In the genomic region with DNA sequence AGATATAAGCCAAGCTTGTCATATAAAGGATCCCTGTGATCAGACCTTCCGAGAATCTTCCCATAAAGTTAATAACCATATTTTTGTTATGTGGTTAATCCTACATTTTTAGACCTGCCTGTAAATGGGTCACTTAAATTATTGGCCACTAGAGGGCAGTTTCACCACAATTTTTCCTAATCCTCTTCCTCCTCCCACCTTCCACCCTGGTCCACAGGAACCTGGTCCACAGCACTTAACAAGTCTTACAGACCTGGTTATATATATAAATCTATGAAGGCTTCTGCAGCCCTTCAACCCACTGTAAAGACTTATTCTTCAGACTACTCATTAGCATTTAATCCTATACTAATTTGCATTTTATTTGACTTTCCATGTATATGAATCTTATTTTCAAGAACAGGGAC, we compare ENCODE assay signal across 7 cellular contexts. TPM values are rescaled to one million over a fixed set of nuclear protein-coding genes. Genes with fewer than 3 reads are reported as not detected.
A peak's percentile ranks its signal among the peaks of the same experiment; 100 is the strongest.
DNase-seq lines count a peak whose midpoint lies in the region; ATAC-seq, FAIRE-seq and TF ChIP-seq lines count a peak whose summit lies in the region.

No MANE protein-coding gene starts in this region.

- DNase-seq in DMS114 treated with DMSO at 0.1 percent for 48 hours (lab: John Stamatoyannopoulos, UW; ENCODE audit: unreplicated experiment), result peak; percentile 56
- DNase-seq in GM23338 (ENCODE audit: low spot score), result peak; percentile 72
- peak; percentile 35 for DNase-seq in NCI-H345 (lab: John Stamatoyannopoulos, UW)
- peak; percentile 16 for DNase-seq in astrocyte of the cerebellum (ENCODE audit: low read depth)
- peak; percentile 1 for DNase-seq in keratinocyte (ENCODE audit: low read depth, low spot score)
- no peak for DNase-seq in upper lobe of right lung
- no peak for DNase-seq in MG63

- H3K4me1 ChIP-seq in GM23338 (ENCODE audit: insufficient read depth), result no peaks in the 10 kb centered on the region
- peaks cover 3% of the 10 kb centered on the region for H3K4me1 ChIP-seq in keratinocyte (ENCODE audit: control insufficient read depth, extremely low read depth, insufficient read depth, low read length)
- H3K4me1 ChIP-seq in upper lobe of right lung, result no peaks in the 10 kb centered on the region

- H3K9me2 ChIP-seq in GM23338 (ENCODE audit: insufficient read depth), result no peaks in the 10 kb centered on the region

- in situ Hi-C loops in astrocyte of the cerebellum (cut with HindIII; ENCODE audit: low sequenced_read_pairs), result no loop called here

- H3K4me2 ChIP-seq in GM23338, result no peak overlapping the region
- H3K4me2 ChIP-seq in keratinocyte (ENCODE audit: control insufficient read depth, extremely low read depth, insufficient read depth, low read depth, low read length), result no peak overlapping the region

- H3K9ac ChIP-seq in keratinocyte (ENCODE audit: control insufficient read depth, extremely low read depth, insufficient read depth, low read length), result no peak overlapping the region

- H3K27me3 Mint-ChIP-seq in GM23338 (ENCODE audit: insufficient read depth, low read depth, poor library complexity), result peaks cover 4% of the 10 kb centered on the region

- H4K20me1 ChIP-seq in GM23338 (replicated peaks; ENCODE audit: insufficient read depth) (no peaks in the 10 kb centered on the region), keratinocyte (ENCODE audit: control insufficient read depth, extremely low read depth, insufficient read depth, low read length) (no peaks in the 10 kb centered on the region)

- H3K4me3 ChIP-seq in GM23338 (no peak overlapping the region), astrocyte of the cerebellum (ENCODE audit: low read depth, low read length) (no peak overlapping the region), keratinocyte (ENCODE audit: control insufficient read depth in 2 of 3, extremely low read depth in 1 of 3, insufficient read depth in 2 of 3, low read depth in 1 of 3, low read length in 3 of 3) (no peak overlapping the region), upper lobe of right lung (no peak overlapping the region), MG63 (no peak overlapping the region)

- no peak for FAIRE-seq in keratinocyte (lab: Jason Lieb, UNC)

- H3K27ac ChIP-seq in GM23338 (ENCODE audit: low read depth), result no peak overlapping the region
- H3K27ac ChIP-seq in keratinocyte (ENCODE audit: control insufficient read depth, insufficient read depth, low read length), result no peak overlapping the region
- no peak overlapping the region for H3K27ac ChIP-seq in upper lobe of right lung

- H3K9me3 Mint-ChIP-seq in GM23338, result no peaks in the 10 kb centered on the region

- H3K27ac Mint-ChIP-seq in GM23338, result no peak overlapping the region

- H3K4me1 Mint-ChIP-seq in GM23338, result no peaks in the 10 kb centered on the region

- peaks cover 16% of the 10 kb centered on the region; the same call in 2 of the 3 replicates for H3K36me3 Mint-ChIP-seq in GM23338 (ENCODE audit: low read depth)

- H3K4me3 Mint-ChIP-seq in GM23338, result no peak overlapping the region

- H3K9me1 ChIP-seq in keratinocyte (ENCODE audit: control insufficient read depth, extremely low read depth, insufficient read depth, low read length), result peaks cover 2% of the 10 kb centered on the region

- 0 out of 2 replicates have a peak, but pooled peaks cover under 1% of the 10 kb centered on the region for H3F3A ChIP-seq in GM23338 (replicated peaks; ENCODE audit: low read depth)

- H3K36me3 ChIP-seq in GM23338 (ENCODE audit: insufficient read depth) (no peaks in the 10 kb centered on the region), keratinocyte (ENCODE audit: control insufficient read depth in 2 of 2, extremely low read depth in 1 of 2, insufficient read depth in 2 of 2, low read length in 2 of 2) (no peaks in the 10 kb centered on the region), upper lobe of right lung (peaks cover 12% of the 10 kb centered on the region), MG63 (no peaks in the 10 kb centered on the region)

- H2AFZ ChIP-seq in GM23338 (no peak overlapping the region), keratinocyte (ENCODE audit: control insufficient read depth, low read length) (no peak overlapping the region)

- dilution Hi-C loops in keratinocyte (cut with MboI; ENCODE audit: extremely low pct_ligation_motif_present, low sequenced_read_pairs), result no loop called here

- H3K79me2 ChIP-seq in GM23338 (replicated peaks; ENCODE audit: insufficient read depth) (no peaks in the 10 kb centered on the region), keratinocyte (ENCODE audit: control insufficient read depth, insufficient read depth, low read length) (no peaks in the 10 kb centered on the region)

- intact Hi-C loops in upper lobe of right lung (cut with DNase I), result no loop called here

- H3K9me3 ChIP-seq in keratinocyte (ENCODE audit: control insufficient read depth, low read depth, low read length), result no peaks in the 10 kb centered on the region
- H3K9me3 ChIP-seq in upper lobe of right lung, result no peaks in the 10 kb centered on the region
- H3K9me3 ChIP-seq in MG63, result no peaks in the 10 kb centered on the region

- H3K27me3 ChIP-seq in GM23338 (ENCODE audit: insufficient read depth) (no peaks in the 10 kb centered on the region), keratinocyte (ENCODE audit: control insufficient read depth, extremely low read depth, insufficient read depth, low read length) (no peaks in the 10 kb centered on the region), upper lobe of right lung (no peaks in the 10 kb centered on the region), MG63 (no peaks in the 10 kb centered on the region)

- ATAC-seq in GM23338 (peak; percentile 57), upper lobe of right lung (peak; percentile 89)

- TF ChIP-seq CTCF in GM23338 (conservative IDR thresholded peaks at IDR 0.05; ENCODE audit: low read depth in 2 of 2) (peak; percentile 73 to 85), astrocyte of the cerebellum (IDR thresholded peaks at IDR 0.05; ENCODE audit: low read depth, low read length, missing control alignments) (peak; percentile 60), keratinocyte (optimal IDR thresholded peaks at IDR 0.05 in 1 of 3, IDR thresholded peaks at IDR 0.05 in 1 of 3, conservative IDR thresholded peaks at IDR 0.05 in 1 of 3; ENCODE audit: extremely low read depth in 1 of 3, insufficient read depth in 2 of 3, low read length in 3 of 3) (peak; percentile 37 to 64 (median 53)), upper lobe of right lung (IDR thresholded peaks at IDR 0.05) (peak; percentile 78)

RNA-seq across cellular contexts. Expression of gene MRS2, which starts 28.3 kb away (rescaled TPM):
- total RNA-seq in GM23338 (2014; rRNA removed; shearing (Covaris generic)), result 121 and 125 TPM in 2 replicates
- polyA plus RNA-seq in GM23338 (2016; fragmentation: Nextera tagmentation; extraction: Ambion mirVana) (74.6 and 80.9 TPM in 2 replicates), keratinocyte (19.3 to 26.9 TPM (median 19.8 TPM) in 3 replicates)
- polyA plus RNA-seq in keratinocyte (2011; ENCODE audit: low read depth), result 45.9 TPM
- polyA plus RNA-seq in keratinocyte (2011; cell fraction: cytosol; rRNA removed), result 19.0 and 26.8 TPM in 2 replicates
- polyA plus RNA-seq in keratinocyte (2011; cell fraction: nucleus; rRNA removed), result 18.6 and 22.9 TPM in 2 replicates
- polyA plus RNA-seq in keratinocyte (2012; ENCODE audit: low replicate concordance), result 18.4 and 20.2 TPM in 2 replicates
- polyA minus RNA-seq in keratinocyte, result 4.8 to 27.8 TPM (median 14.4 TPM) in 3 replicates
- 29.9 TPM for polyA minus RNA-seq in keratinocyte (2011; cell fraction: cytosol; rRNA and poly(A)+ RNA removed)
- 9.9 and 16.4 TPM in 2 replicates for polyA minus RNA-seq in keratinocyte (2011; cell fraction: nucleus; rRNA and poly(A)+ RNA removed)
- 21.3 TPM for total RNA-seq in upper lobe of right lung
- total RNA-seq in MG63 (2014; rRNA removed; shearing (Covaris generic); ENCODE audit: low replicate concordance), result 9.6 and 13.3 TPM in 2 replicates

RNA-seq across cellular contexts. Expression of gene GPLD1, which starts 58.3 kb away (rescaled TPM):
- 11.1 and 15.3 TPM in 2 replicates for total RNA-seq in GM23338 (2014; rRNA removed; shearing (Covaris generic))
- polyA plus RNA-seq in GM23338 (2016; fragmentation: Nextera tagmentation; extraction: Ambion mirVana) (3.4 and 3.8 TPM in 2 replicates), keratinocyte (0.01 to 0.09 TPM (median 0.07 TPM) in 3 replicates)
- 1.2 TPM for polyA plus RNA-seq in keratinocyte (2011; ENCODE audit: low read depth)
- 0.03 TPM in 1 of 2 replicates, not detected in the other for polyA plus RNA-seq in keratinocyte (2011; cell fraction: cytosol; rRNA removed)
- polyA plus RNA-seq in keratinocyte (2011; cell fraction: nucleus; rRNA removed), result 0.11 and 0.32 TPM in 2 replicates
- polyA plus RNA-seq in keratinocyte (2012; ENCODE audit: low replicate concordance), result 1.9 TPM in 1 of 2 replicates, not detected in the other
- 0.67 TPM in 1 of 3 replicates, not detected in the others for polyA minus RNA-seq in keratinocyte
- polyA minus RNA-seq in keratinocyte (2011; cell fraction: cytosol; rRNA and poly(A)+ RNA removed), result not detected
- 0.11 and 0.23 TPM in 2 replicates for polyA minus RNA-seq in keratinocyte (2011; cell fraction: nucleus; rRNA and poly(A)+ RNA removed)
- total RNA-seq in upper lobe of right lung, result 3.1 TPM
- total RNA-seq in MG63 (2014; rRNA removed; shearing (Covaris generic); ENCODE audit: low replicate concordance), result not detected in 2 replicates

Comparison
In these comparisons a context has a peak if more than half of its experiments do, and no peak if none do; other contexts are left out.
1. DNase-seq: peak in DMS114 treated with DMSO at 0.1 percent for 48 hours (single experiment), GM23338 (single experiment), NCI-H345 (single experiment), astrocyte of the cerebellum (single experiment) and keratinocyte (single experiment); none in upper lobe of right lung (single experiment) and MG63 (single experiment).
2. Peak in every context shown above with its lines, with median percentiles within 50 percentile points of each other: CTCF ChIP-seq.